ENCODE assay signal across 1 cellular context in the genomic region with DNA sequence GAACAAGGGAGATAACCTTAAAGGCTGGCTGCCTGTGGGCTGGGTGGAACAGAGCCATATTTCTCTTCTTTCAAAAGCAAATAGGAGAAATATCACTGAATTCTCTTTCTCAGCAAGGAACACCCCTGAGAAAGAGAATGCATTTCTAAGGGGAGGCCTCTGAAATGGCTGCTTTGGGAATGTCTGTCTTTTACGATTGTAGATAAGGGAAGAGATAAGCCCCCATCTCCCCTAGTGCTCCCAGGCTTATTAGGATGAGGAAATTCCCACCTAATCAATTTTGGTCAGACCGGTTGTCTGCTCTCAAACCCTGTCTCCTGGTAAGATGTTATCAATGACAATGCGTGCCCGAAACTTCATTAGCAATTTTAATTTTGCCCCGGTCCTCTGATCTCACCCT.
TF ChIP-seq lines count a peak whose summit lies in the region.

No MANE protein-coding gene starts in this region.

TF ChIP-seq in GM23338, 12 proteins besides CTCF, POLR2A, EP300 and RAD21:
- TF ChIP-seq, protein P1, sequence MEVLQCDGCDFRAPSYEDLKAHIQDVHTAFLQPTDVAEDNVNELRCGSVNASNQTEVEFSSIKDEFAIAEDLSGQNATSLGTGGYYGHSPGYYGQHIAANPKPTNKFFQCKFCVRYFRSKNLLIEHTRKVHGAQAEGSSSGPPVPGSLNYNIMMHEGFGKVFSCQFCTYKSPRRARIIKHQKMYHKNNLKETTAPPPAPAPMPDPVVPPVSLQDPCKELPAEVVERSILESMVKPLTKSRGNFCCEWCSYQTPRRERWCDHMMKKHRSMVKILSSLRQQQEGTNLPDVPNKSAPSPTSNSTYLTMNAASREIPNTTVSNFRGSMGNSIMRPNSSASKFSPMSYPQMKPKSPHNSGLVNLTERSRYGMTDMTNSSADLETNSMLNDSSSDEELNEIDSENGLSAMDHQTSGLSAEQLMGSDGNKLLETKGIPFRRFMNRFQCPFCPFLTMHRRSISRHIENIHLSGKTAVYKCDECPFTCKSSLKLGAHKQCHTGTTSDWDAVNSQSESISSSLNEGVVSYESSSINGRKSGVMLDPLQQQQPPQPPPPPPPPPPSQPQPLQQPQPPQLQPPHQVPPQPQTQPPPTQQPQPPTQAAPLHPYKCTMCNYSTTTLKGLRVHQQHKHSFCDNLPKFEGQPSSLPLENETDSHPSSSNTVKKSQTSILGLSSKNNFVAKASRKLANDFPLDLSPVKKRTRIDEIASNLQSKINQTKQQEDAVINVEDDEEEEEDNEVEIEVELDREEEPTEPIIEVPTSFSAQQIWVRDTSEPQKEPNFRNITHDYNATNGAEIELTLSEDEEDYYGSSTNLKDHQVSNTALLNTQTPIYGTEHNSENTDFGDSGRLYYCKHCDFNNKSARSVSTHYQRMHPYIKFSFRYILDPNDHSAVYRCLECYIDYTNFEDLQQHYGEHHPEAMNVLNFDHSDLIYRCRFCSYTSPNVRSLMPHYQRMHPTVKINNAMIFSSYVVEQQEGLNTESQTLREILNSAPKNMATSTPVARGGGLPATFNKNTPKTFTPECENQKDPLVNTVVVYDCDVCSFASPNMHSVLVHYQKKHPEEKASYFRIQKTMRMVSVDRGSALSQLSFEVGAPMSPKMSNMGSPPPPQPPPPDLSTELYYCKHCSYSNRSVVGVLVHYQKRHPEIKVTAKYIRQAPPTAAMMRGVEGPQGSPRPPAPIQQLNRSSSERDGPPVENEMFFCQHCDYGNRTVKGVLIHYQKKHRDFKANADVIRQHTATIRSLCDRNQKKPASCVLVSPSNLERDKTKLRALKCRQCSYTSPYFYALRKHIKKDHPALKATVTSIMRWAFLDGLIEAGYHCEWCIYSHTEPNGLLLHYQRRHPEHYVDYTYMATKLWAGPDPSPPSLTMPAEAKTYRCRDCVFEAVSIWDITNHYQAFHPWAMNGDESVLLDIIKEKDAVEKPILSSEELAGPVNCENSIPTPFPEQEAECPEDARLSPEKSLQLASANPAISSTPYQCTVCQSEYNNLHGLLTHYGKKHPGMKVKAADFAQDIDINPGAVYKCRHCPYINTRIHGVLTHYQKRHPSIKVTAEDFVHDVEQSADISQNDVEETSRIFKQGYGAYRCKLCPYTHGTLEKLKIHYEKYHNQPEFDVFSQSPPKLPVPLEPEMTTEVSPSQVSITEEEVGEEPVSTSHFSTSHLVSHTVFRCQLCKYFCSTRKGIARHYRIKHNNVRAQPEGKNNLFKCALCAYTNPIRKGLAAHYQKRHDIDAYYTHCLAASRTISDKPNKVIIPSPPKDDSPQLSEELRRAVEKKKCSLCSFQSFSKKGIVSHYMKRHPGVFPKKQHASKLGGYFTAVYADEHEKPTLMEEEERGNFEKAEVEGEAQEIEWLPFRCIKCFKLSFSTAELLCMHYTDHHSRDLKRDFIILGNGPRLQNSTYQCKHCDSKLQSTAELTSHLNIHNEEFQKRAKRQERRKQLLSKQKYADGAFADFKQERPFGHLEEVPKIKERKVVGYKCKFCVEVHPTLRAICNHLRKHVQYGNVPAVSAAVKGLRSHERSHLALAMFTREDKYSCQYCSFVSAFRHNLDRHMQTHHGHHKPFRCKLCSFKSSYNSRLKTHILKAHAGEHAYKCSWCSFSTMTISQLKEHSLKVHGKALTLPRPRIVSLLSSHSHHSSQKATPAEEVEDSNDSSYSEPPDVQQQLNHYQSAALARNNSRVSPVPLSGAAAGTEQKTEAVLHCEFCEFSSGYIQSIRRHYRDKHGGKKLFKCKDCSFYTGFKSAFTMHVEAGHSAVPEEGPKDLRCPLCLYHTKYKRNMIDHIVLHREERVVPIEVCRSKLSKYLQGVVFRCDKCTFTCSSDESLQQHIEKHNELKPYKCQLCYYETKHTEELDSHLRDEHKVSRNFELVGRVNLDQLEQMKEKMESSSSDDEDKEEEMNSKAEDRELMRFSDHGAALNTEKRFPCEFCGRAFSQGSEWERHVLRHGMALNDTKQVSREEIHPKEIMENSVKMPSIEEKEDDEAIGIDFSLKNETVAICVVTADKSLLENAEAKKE (CRISPR knock-in tag; IDR thresholded peaks at IDR 0.05): peak; percentile 40; the same call in 1 of the 2 replicates
